8 cellular contexts compared by ENCODE assay signal in genomic region chr6:149871182-149871581, GRCh38. TPM values are rescaled to one million over a fixed set of nuclear protein-coding genes. Genes with fewer than 3 reads are reported as not detected.
"Had no signal": no experiment of that assay in that cellular context is flagged by ENCODE, and none has a peak within 500 bp of the region (broad histone marks: within the 10 kb centered on the region; RNA-seq: fewer than 3 reads in every experiment).

No MANE protein-coding gene starts in this region.

- H3K27ac ChIP-seq: HL-60, KMS-11 had no signal

- ATAC-seq: HepG2 had no signal

- FAIRE-seq: HepG2, HTR-8/SVneo had no signal

- DNase-seq: IMR-90, KBM-7, KG1 had no signal

- H3K4me2 ChIP-seq: KMS-11 had no signal

- H3K9ac ChIP-seq: KMS-11 had no signal

RNA-seq across cellular contexts. Expression of gene RAET1E, which starts 26.7 kb away (rescaled TPM):
- total RNA-seq: HepG2, IMR-90 had no signal
- polyA plus RNA-seq: HepG2, IgD-negative memory B cell, IMR-90 had no signal

RNA-seq across cellular contexts. Expression of gene RAET1G, which starts 51.7 kb away (rescaled TPM):
- total RNA-seq: HepG2 had no signal
- polyA plus RNA-seq: HepG2, IgD-negative memory B cell had no signal
